Comparison of ENCODE assay signal across 8 cellular contexts in the genomic region with DNA sequence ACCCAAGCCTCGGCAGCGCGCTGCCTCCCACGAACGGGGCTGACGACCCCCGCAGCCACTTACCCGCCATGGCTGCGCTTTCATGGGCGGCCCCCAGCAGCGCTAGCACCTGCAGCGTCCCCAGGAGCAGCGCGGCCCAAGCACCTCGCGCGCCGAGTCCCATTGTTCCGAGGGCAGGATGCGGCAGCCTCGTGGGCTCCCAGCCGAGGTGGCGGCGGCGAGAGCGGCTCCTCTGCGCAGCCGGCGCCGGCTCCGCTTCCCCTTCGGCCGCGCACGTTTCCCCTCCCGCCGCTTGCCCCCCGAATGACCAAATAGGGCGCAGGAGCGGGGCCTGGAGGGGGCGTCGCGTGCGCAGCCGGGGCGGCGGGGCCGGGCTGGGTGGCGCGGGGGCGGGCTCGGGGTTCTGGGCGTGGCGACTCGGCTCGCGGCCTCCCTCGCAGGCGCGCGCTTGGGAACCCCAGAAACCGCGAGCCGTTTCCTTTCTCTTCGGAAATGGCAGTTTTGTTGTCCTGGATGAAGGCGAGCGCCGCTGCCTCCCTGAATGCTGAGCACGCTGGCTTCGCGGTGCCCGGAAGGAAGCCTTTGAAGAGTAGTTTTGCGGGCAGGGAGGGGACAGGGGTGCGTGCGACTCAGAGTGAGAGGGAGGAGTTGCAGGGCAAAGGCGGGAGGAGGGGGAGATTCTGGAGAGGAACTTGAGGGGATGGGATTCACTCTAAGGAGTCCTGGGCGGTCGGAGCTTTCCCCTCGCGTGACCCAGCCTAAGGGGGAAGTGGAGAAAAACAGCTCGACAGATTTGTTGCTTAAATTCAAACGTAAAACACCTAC. TPM values are rescaled to one million over a fixed set of nuclear protein-coding genes. Genes with fewer than 3 reads are reported as not detected.
DNase-seq lines count a peak whose midpoint lies in the region; ATAC-seq and TF ChIP-seq lines count a peak whose summit lies in the region.

TMEM123 (minus strand) TSS at position 305 of the 825 bp plus-strand sequence; CDS start at position 163, 142 bp downstream.

- TF ChIP-seq RAD21 in SK-N-SH (IDR thresholded peaks at IDR 0.05; ENCODE audit: low read length) = no peak

- POLR2A ChIA-PET in SK-N-SH (lab: Yijun Ruan, JAX) = no interaction called here

- peaks cover 44% of the 10 kb centered on the region for H3K36me3 Mint-ChIP-seq in activated naive CD4-positive, alpha-beta T cell treated with anti-CD3 and anti-CD28 coated beads, Interleukin-2, amount 10 ng/mL, durations not matched to agents 7 days and 5 days

- peak; percentile 6 for DNase-seq in G401 (ENCODE audit: low spot score)
- DNase-seq in LHCN-M2 (ENCODE audit: low read depth) = peak; percentile 73
- peak; percentile 93 for DNase-seq in SK-N-SH
- peak; percentile 96 for DNase-seq in activated naive CD4-positive, alpha-beta T cell treated with anti-CD3 and anti-CD28 coated beads, Interleukin-2, amount 10 ng/mL, durations not matched to agents 7 days and 5 days
- DNase-seq in globus pallidus (ENCODE audit: low spot score) = peak; percentile 79
- DNase-seq in omental fat pad (ENCODE audit: low spot score) = peak; percentile 42

- peaks cover 3% of the 10 kb centered on the region for H3K27me3 Mint-ChIP-seq in activated naive CD4-positive, alpha-beta T cell treated with anti-CD3 and anti-CD28 coated beads, Interleukin-2, amount 10 ng/mL, durations not matched to agents 7 days and 5 days

- TF ChIP-seq EP300 in SK-N-SH (IDR thresholded peaks at IDR 0.05; ENCODE audit: borderline replicate concordance in 1 of 2, low read depth in 1 of 2, low read length in 1 of 2) = no peak

- peaks cover 5% of the 10 kb centered on the region for H3F3A ChIP-seq in SK-N-SH (replicated peaks; ENCODE audit: insufficient read depth)

- peaks cover 70% of the 10 kb centered on the region for H3K4me1 Mint-ChIP-seq in activated naive CD4-positive, alpha-beta T cell treated with anti-CD3 and anti-CD28 coated beads, Interleukin-2, amount 10 ng/mL, durations not matched to agents 7 days and 5 days

- peak within 1 kb of the TSS; percentile 87 for H2AFZ ChIP-seq in SK-N-SH (ENCODE audit: low read depth)

- no peaks in the 10 kb centered on the region for H4K20me1 ChIP-seq in SK-N-SH (ENCODE audit: insufficient read depth)

- peak within 1 kb of the TSS; percentile 85 for H3K9ac ChIP-seq in SK-N-SH

- no peaks in the 10 kb centered on the region for H3K9me3 Mint-ChIP-seq in activated naive CD4-positive, alpha-beta T cell treated with anti-CD3 and anti-CD28 coated beads, Interleukin-2, amount 10 ng/mL, durations not matched to agents 7 days and 5 days

- no peaks in the 10 kb centered on the region for H3K27me3 ChIP-seq in SK-N-SH (ENCODE audit: insufficient read depth)

- peak within 1 kb of the TSS; percentile 81 to 97 for H3K4me3 ChIP-seq in SK-N-SH (ENCODE audit: low read depth in 2 of 2, low read length in 1 of 2)

- H3K27ac ChIP-seq in SK-N-SH (ENCODE audit: low read depth in 2 of 2, low read length in 1 of 2) (peak within 1 kb of the TSS; percentile 72 to 90), temporal lobe (ENCODE audit: low read depth, low read length) (peak within 1 kb of the TSS; percentile 88)

- CTCF ChIA-PET in SK-N-SH (lab: Yijun Ruan, JAX) = interaction anchor here (1.1 to 2.0 kb wide), 5 partner anchors 43 to 142 kb away, joined by 3 to 8 read pairs (median 6); no protein-coding TSS in a partner anchor
- CTCF ChIA-PET in activated naive CD4-positive, alpha-beta T cell treated with anti-CD3 and anti-CD28 coated beads, Interleukin-2, amount 10 ng/mL, durations not matched to agents 7 days and 5 days (lab: Charles Lee) = interaction anchor here (0.8 to 3.3 kb wide), 10 partner anchors 22 to 158 kb away, joined by 3 to 37 read pairs (median 3); no protein-coding TSS in a partner anchor

- TF ChIP-seq CTCF in SK-N-SH (IDR thresholded peaks at IDR 0.05) (no peak), omental fat pad (IDR thresholded peaks at IDR 0.05) (no peak)

- peaks cover 7 to 14% of the 10 kb centered on the region in 2 experiments; a peak in 3 of 4 replicates for H3K4me1 ChIP-seq in SK-N-SH (ENCODE audit: control insufficient read depth in 1 of 2, insufficient read depth in 2 of 2, low read depth in 1 of 2, low read length in 1 of 2)

- in situ Hi-C loops in G401 (cut with HindIII; ENCODE audit: low sequenced_read_pairs) = no loop called here

- peaks cover 5 to 7% of the 10 kb centered on the region in 2 experiments for H3K36me3 ChIP-seq in SK-N-SH (replicated peaks in 1 of 2; ENCODE audit: control insufficient read depth in 1 of 2, insufficient read depth in 2 of 2, low read length in 1 of 2)

- H3K4me2 ChIP-seq in SK-N-SH = peak within 1 kb of the TSS; percentile 90

- WGBS in SK-N-SH (ENCODE audit: low lambda C conversion rate) = 2% methylated on average over 33 of the region's 82 CpGs

- no peaks in the 10 kb centered on the region for H3K9me2 ChIP-seq in SK-N-SH

- peak; percentile 63 for ATAC-seq in GM21825 (IDR thresholded peaks at IDR 0.05; ENCODE audit: unreplicated experiment)
- peak; percentile 78 for ATAC-seq in omental fat pad (ENCODE audit: low FRiP score)

- H3K9me3 ChIP-seq in SK-N-SH = no peaks in the 10 kb centered on the region

- peaks cover 49% of the 10 kb centered on the region for H3K79me2 ChIP-seq in SK-N-SH (ENCODE audit: insufficient read depth)

- peak within 1 kb of the TSS; percentile 95 for H3K4me3 Mint-ChIP-seq in activated naive CD4-positive, alpha-beta T cell treated with anti-CD3 and anti-CD28 coated beads, Interleukin-2, amount 10 ng/mL, durations not matched to agents 7 days and 5 days

- H3K27ac Mint-ChIP-seq in activated naive CD4-positive, alpha-beta T cell treated with anti-CD3 and anti-CD28 coated beads, Interleukin-2, amount 10 ng/mL, durations not matched to agents 7 days and 5 days = peak within 1 kb of the TSS; percentile 98

TF ChIP-seq in SK-N-SH, 30 proteins besides CTCF, POLR2A, EP300 and RAD21:
- TF ChIP-seq FOXM1 (IDR thresholded peaks at IDR 0.05; ENCODE audit: low read depth) (no peak), TAF1 (IDR thresholded peaks at IDR 0.05; ENCODE audit: borderline replicate concordance, low read depth, low read length) (no peak), MXI1 (IDR thresholded peaks at IDR 0.05; ENCODE audit: low read depth, low read length) (peak; percentile 60; the same call in 1 of the 2 replicates), SIN3A (IDR thresholded peaks at IDR 0.05; ENCODE audit: borderline replicate concordance, low read depth, low read length) (no peak), NRF1 (IDR thresholded peaks at IDR 0.05; ENCODE audit: low read depth, low read length) (peak; percentile 62), POLR2AphosphoS5 (IDR thresholded peaks at IDR 0.05; ENCODE audit: low read depth, low read length) (peak; percentile 66)
- TF ChIP-seq, protein P1, sequence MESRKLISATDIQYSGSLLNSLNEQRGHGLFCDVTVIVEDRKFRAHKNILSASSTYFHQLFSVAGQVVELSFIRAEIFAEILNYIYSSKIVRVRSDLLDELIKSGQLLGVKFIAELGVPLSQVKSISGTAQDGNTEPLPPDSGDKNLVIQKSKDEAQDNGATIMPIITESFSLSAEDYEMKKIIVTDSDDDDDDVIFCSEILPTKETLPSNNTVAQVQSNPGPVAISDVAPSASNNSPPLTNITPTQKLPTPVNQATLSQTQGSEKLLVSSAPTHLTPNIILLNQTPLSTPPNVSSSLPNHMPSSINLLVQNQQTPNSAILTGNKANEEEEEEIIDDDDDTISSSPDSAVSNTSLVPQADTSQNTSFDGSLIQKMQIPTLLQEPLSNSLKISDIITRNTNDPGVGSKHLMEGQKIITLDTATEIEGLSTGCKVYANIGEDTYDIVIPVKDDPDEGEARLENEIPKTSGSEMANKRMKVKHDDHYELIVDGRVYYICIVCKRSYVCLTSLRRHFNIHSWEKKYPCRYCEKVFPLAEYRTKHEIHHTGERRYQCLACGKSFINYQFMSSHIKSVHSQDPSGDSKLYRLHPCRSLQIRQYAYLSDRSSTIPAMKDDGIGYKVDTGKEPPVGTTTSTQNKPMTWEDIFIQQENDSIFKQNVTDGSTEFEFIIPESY (IDR thresholded peaks at IDR 0.05; ENCODE audit: borderline replicate concordance, low read depth) = no peak
- TF ChIP-seq, protein P2, sequence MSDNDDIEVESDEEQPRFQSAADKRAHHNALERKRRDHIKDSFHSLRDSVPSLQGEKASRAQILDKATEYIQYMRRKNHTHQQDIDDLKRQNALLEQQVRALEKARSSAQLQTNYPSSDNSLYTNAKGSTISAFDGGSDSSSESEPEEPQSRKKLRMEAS (IDR thresholded peaks at IDR 0.05; ENCODE audit: low read depth) = peak; percentile 61; the same call in 1 of the 2 replicates
TF ChIP-seq in SK-N-SH: peak in this region for 4.

RNA-seq across cellular contexts. Expression of gene TMEM123, which starts in this region (rescaled TPM):
- 78.0 and 104 TPM in 2 replicates for total RNA-seq in G401 (2014; rRNA removed; shearing (Covaris generic))
- total RNA-seq in LHCN-M2 (2014; rRNA removed) = 132 and 149 TPM in 2 replicates
- 66.7 TPM for polyA plus RNA-seq in LHCN-M2 (2012)
- 86.1 and 132 TPM in 2 replicates for polyA plus RNA-seq in SK-N-SH (2012; rRNA removed)
- polyA plus RNA-seq in SK-N-SH (2012; cell fraction: cytosol; rRNA removed) = 120 and 146 TPM in 2 replicates
- polyA plus RNA-seq in SK-N-SH (2012; cell fraction: nucleus; rRNA removed) = 11.3 and 29.4 TPM in 2 replicates
- total RNA-seq in omental fat pad = 100 to 1,000 TPM in 2 of 4 donors, 10 to 100 TPM in 2; 81.8 to 109 (median 98.8) TPM
- 93.9 TPM for total RNA-seq in temporal lobe

Comparison
In these comparisons a context has a peak if more than half of its experiments do, and no peak if none do; other contexts are left out.
1. Peak in every context shown above with its lines: DNase-seq, ATAC-seq, H3K4me3 ChIP-seq and H3K27ac ChIP-seq.
2. DNase-seq: peak in every context shown above with its lines; median percentile 96 in activated naive CD4-positive, alpha-beta T cell treated with anti-CD3 and anti-CD28 coated beads, Interleukin-2, amount 10 ng/mL, durations not matched to agents 7 days and 5 days; 93 in SK-N-SH; 79 in globus pallidus; 73 in LHCN-M2; 42 in omental fat pad; 6 in G401.